In the genomic region with DNA sequence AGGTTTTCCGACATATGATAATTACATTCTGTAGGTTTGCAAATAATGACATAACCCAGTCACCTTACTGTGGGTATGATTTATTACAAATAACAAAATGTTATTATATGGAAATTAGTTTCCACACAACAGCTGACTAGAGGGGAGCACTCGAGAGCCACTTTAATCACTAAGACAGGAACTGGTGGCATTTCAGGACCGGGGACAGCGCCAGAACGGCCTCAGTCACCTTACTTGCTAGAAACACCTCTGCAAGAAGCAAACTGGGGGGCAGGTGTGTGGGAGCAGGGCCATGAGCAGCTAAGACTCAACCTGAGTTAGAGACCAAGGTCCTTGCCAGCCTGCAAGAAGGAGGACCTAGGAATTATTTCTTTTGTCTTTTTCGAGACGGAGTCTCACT, we compare ENCODE assay signal across 8 cellular contexts.
DNase-seq lines count a peak whose midpoint lies in the region; ATAC-seq, FAIRE-seq and TF ChIP-seq lines count a peak whose summit lies in the region.

No MANE protein-coding gene starts in this region.

- TF ChIP-seq EP300 in K562 (IDR thresholded peaks at IDR 0.05; ENCODE audit: low read length) = no peak

- H3K36me3 ChIP-seq in K562 (ENCODE audit: control insufficient read depth, insufficient read depth, low read length) = no peaks in the 10 kb centered on the region

- H3K4me1 ChIP-seq in K562 (replicated peaks in 1 of 2; ENCODE audit: control insufficient read depth in 2 of 2, insufficient read depth in 2 of 2, low read length in 2 of 2) = no peaks in the 10 kb centered on the region

- H3K4me3 ChIP-seq in GM12865 (ENCODE audit: low read depth, low read length) (no peak overlapping the region), K562 (no peak overlapping the region)

- DNase-seq in GM12865 (ENCODE audit: low read depth) (peak; percentile 70), NCI-H526 treated with DMSO at 0.1 percent for 48 hours (lab: John Stamatoyannopoulos, UW) (peak; percentile 97), K562 (ENCODE audit: extremely low read depth in 1 of 4, low spot score in 3 of 4) (peak; percentile 41 to 59 (median 50)), neural crest cell (ENCODE audit: low read depth, low spot score) (peak; percentile 62), D721Med (ENCODE audit: insufficient read length, low spot score) (no peak), germinal center (ENCODE audit: low spot score) (no peak)

- no peak for TF ChIP-seq CTCF in GM12865 (IDR thresholded peaks at IDR 0.05; ENCODE audit: insufficient read depth, low read depth, low read length, missing control alignments)
- no peak for TF ChIP-seq CTCF in K562 (IDR thresholded peaks at IDR 0.05 in 2 of 3, conservative IDR thresholded peaks at IDR 0.05 in 1 of 3; ENCODE audit: insufficient read depth in 2 of 3, low read depth in 1 of 3, low read length in 3 of 3)
- no peak for TF ChIP-seq CTCF in neural crest cell (conservative IDR thresholded peaks at IDR 0.05)
- no peak for TF ChIP-seq CTCF in D721Med (IDR thresholded peaks at IDR 0.05; ENCODE audit: insufficient read depth, missing control alignments)

- no peak overlapping the region for H3K27ac Mint-ChIP-seq in neural crest cell (ENCODE audit: unreplicated experiment)
- no peak overlapping the region for H3K27ac Mint-ChIP-seq in activated T-helper 17 cell treated with anti-CD3 and anti-CD28 coated beads, Interleukin-2, amount 50 U/mL, for 72 hours

- H3K27ac ChIP-seq in K562 (ENCODE audit: extremely low read depth, low read depth, low read length) = no peak overlapping the region

- H3K4me1 Mint-ChIP-seq in neural crest cell = peaks cover 31% of the 10 kb centered on the region
- no peaks in the 10 kb centered on the region for H3K4me1 Mint-ChIP-seq in activated T-helper 17 cell treated with anti-CD3 and anti-CD28 coated beads, Interleukin-2, amount 50 U/mL, for 72 hours

- in situ Hi-C loops in K562 (cut with MboI) = no loop called here

- TF ChIP-seq RAD21 in K562 (CRISPR knock-in tag; conservative IDR thresholded peaks at IDR 0.05 in 1 of 2, IDR thresholded peaks at IDR 0.05 in 1 of 2) = no peak

- WGBS in K562 (ENCODE audit: insufficient coverage, low coverage, missing lambda C conversion rate) = 4% methylated on average over 7 of the region's 7 CpGs

- H3K9me1 ChIP-seq in K562 (ENCODE audit: control insufficient read depth, insufficient read depth, low read length) = no peaks in the 10 kb centered on the region

- H4K20me1 ChIP-seq in K562 (replicated peaks; ENCODE audit: control insufficient read depth, insufficient read depth, low read length) = 0 out of 2 replicates have a peak, but pooled peaks cover 13% of the 10 kb centered on the region

- H3K9me3 ChIP-seq in K562 (replicated peaks; ENCODE audit: control insufficient read depth, insufficient read depth, low read depth, low read length) = no peaks in the 10 kb centered on the region

- no TSS peak for BruUV-seq in K562 (replicated peaks; lab: Mats Ljungman, UMichigan)

- TF ChIP-seq POLR2A in K562 (conservative IDR thresholded peaks at IDR 0.05) (no peak), GM18505 (IDR thresholded peaks at IDR 0.05; ENCODE audit: borderline replicate concordance, extremely low read depth, insufficient read depth, insufficient read length) (no peak)

- no peaks in the 10 kb centered on the region for H3K79me2 ChIP-seq in K562 (ENCODE audit: control insufficient read depth, insufficient read depth, low read length)

- H3K9ac ChIP-seq in K562 (ENCODE audit: insufficient read depth in 1 of 2, low read depth in 2 of 2, low read length in 2 of 2) = no peak overlapping the region

- POLR2A ChIA-PET in K562 (lab: Yijun Ruan, JAX) = no interaction called here

- CTCF ChIA-PET in K562 (lab: Yijun Ruan, JAX; ENCODE audit: low intra/inter-chr PET ratio) = no interaction called here

- H3K4me2 ChIP-seq in K562 (ENCODE audit: insufficient read depth, low read length) = no peak overlapping the region

- FAIRE-seq in K562 (lab: Jason Lieb, UNC) = no peak
- FAIRE-seq in D721Med (lab: Jason Lieb, UNC) = no peak

- peaks cover 17% of the 10 kb centered on the region for H3K27me3 Mint-ChIP-seq in neural crest cell (ENCODE audit: low read depth)
- peaks cover 36% of the 10 kb centered on the region for H3K27me3 Mint-ChIP-seq in activated T-helper 17 cell treated with anti-CD3 and anti-CD28 coated beads, Interleukin-2, amount 50 U/mL, for 72 hours

- H3K36me3 Mint-ChIP-seq in neural crest cell (ENCODE audit: low read depth) = no peaks in the 10 kb centered on the region
- H3K36me3 Mint-ChIP-seq in activated T-helper 17 cell treated with anti-CD3 and anti-CD28 coated beads, Interleukin-2, amount 50 U/mL, for 72 hours (ENCODE audit: low read depth) = no peaks in the 10 kb centered on the region

- intact Hi-C loops in K562 (cut with micrococcal nuclease) = no loop called here

- no peak overlapping the region for H2AFZ ChIP-seq in K562 (ENCODE audit: low read depth, low read length)

- no peak overlapping the region for H3K4me3 Mint-ChIP-seq in neural crest cell
- no peak overlapping the region for H3K4me3 Mint-ChIP-seq in activated T-helper 17 cell treated with anti-CD3 and anti-CD28 coated beads, Interleukin-2, amount 50 U/mL, for 72 hours

- no peaks in the 10 kb centered on the region for H3K9me3 Mint-ChIP-seq in neural crest cell
- H3K9me3 Mint-ChIP-seq in activated T-helper 17 cell treated with anti-CD3 and anti-CD28 coated beads, Interleukin-2, amount 50 U/mL, for 72 hours = no peaks in the 10 kb centered on the region

- ATAC-seq in K562 (peak; percentile 70), GM18505 (IDR thresholded peaks at IDR 0.05; ENCODE audit: unreplicated experiment) (no peak)
- ATAC-seq in activated T-helper 17 cell treated with anti-CD3 and anti-CD28 coated beads, Interleukin-2, amount 50 U/mL, for 72 hours (replicated peaks) = no peak

- H3K27me3 ChIP-seq in K562 (ENCODE audit: control insufficient read depth in 2 of 2, insufficient read depth in 2 of 2, low read length in 2 of 2) = peaks cover 0 to 41% of the 10 kb centered on the region in 2 experiments; a peak in 3 of 5 replicates

TF ChIP-seq in K562, 482 proteins besides CTCF, POLR2A, EP300 and RAD21 (continues in another document):
- TF ChIP-seq E2F3 (CRISPR knock-in tag; IDR thresholded peaks at IDR 0.05) (no peak), RBM25 (IDR thresholded peaks at IDR 0.05; ENCODE audit: low read depth, low read length, severe bottlenecking) (no peak), PRMT5 (CRISPR knock-in tag; IDR thresholded peaks at IDR 0.05) (peak; percentile 68; the same call in 1 of the 2 replicates), ZNF263 (CRISPR knock-in tag; IDR thresholded peaks at IDR 0.05; ENCODE audit: borderline replicate concordance) (0 out of 2 replicates have a peak, but pooled peaks have one; percentile 19), MIER1 (IDR thresholded peaks at IDR 0.05; ENCODE audit: low read depth) (peak; percentile 89), TEAD4 (IDR thresholded peaks at IDR 0.05; ENCODE audit: low read length) (no peak), TEAD4 (CRISPR knock-in tag; IDR thresholded peaks at IDR 0.05; ENCODE audit: borderline replicate concordance) (no peak), XRCC5 (IDR thresholded peaks at IDR 0.05; ENCODE audit: low read depth, low read length) (no peak), RHOXF2B (CRISPR knock-in tag; conservative IDR thresholded peaks at IDR 0.05) (no peak), ZNF232 (CRISPR knock-in tag; IDR thresholded peaks at IDR 0.05) (0 out of 2 replicates have a peak, but pooled peaks have one; percentile 36)
- TF ChIP-seq, protein P1, sequence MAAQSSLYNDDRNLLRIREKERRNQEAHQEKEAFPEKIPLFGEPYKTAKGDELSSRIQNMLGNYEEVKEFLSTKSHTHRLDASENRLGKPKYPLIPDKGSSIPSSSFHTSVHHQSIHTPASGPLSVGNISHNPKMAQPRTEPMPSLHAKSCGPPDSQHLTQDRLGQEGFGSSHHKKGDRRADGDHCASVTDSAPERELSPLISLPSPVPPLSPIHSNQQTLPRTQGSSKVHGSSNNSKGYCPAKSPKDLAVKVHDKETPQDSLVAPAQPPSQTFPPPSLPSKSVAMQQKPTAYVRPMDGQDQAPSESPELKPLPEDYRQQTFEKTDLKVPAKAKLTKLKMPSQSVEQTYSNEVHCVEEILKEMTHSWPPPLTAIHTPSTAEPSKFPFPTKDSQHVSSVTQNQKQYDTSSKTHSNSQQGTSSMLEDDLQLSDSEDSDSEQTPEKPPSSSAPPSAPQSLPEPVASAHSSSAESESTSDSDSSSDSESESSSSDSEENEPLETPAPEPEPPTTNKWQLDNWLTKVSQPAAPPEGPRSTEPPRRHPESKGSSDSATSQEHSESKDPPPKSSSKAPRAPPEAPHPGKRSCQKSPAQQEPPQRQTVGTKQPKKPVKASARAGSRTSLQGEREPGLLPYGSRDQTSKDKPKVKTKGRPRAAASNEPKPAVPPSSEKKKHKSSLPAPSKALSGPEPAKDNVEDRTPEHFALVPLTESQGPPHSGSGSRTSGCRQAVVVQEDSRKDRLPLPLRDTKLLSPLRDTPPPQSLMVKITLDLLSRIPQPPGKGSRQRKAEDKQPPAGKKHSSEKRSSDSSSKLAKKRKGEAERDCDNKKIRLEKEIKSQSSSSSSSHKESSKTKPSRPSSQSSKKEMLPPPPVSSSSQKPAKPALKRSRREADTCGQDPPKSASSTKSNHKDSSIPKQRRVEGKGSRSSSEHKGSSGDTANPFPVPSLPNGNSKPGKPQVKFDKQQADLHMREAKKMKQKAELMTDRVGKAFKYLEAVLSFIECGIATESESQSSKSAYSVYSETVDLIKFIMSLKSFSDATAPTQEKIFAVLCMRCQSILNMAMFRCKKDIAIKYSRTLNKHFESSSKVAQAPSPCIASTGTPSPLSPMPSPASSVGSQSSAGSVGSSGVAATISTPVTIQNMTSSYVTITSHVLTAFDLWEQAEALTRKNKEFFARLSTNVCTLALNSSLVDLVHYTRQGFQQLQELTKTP (IDR thresholded peaks at IDR 0.05; ENCODE audit: low read depth in 1 of 2, partially characterized antibody in 2 of 2) = peak in 1 of 2 experiments; percentile 23
- TF ChIP-seq, protein P2, sequence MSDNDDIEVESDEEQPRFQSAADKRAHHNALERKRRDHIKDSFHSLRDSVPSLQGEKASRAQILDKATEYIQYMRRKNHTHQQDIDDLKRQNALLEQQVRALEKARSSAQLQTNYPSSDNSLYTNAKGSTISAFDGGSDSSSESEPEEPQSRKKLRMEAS (CRISPR knock-in tag; IDR thresholded peaks at IDR 0.05) = no peak
- TF ChIP-seq, protein P3, sequence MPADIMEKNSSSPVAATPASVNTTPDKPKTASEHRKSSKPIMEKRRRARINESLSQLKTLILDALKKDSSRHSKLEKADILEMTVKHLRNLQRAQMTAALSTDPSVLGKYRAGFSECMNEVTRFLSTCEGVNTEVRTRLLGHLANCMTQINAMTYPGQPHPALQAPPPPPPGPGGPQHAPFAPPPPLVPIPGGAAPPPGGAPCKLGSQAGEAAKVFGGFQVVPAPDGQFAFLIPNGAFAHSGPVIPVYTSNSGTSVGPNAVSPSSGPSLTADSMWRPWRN (IDR thresholded peaks at IDR 0.05; ENCODE audit: low read depth) = no peak

Comparison
In these comparisons a context has a peak if more than half of its experiments do, and no peak if none do; other contexts are left out.
1. DNase-seq: peak in GM12865 (single experiment), NCI-H526 treated with DMSO at 0.1 percent for 48 hours (single experiment), K562 (4 of 4) and neural crest cell (single experiment); none in D721Med (single experiment) and germinal center (single experiment).